ENCODE assay signal across 8 cellular contexts in the genomic region with DNA sequence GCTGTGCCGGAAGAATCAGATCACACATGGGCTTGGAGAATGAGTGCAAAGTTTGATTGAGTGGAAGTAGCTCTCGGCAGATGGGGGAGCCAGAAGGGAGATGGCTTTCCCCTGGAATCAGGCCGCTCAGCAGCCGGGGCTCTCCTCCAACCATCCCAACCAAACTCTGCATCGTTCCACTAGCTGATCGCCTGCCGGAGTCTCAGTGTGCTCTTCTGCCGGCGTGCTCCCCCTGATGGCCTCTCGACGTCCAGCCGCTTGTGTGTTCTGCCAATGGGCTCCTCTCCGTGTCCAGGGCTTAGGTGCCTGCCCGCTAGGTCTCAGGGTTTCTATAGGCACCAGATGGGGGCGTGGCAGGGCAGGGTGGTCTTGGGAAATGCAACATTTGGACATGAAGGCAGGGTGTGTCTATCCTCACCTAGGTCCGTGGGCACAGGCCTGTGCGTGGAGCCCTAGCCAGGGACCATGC. TPM values are rescaled to one million over a fixed set of nuclear protein-coding genes. Genes with fewer than 3 reads are reported as not detected.
DNase-seq lines count a peak whose midpoint lies in the region; ATAC-seq and TF ChIP-seq lines count a peak whose summit lies in the region.

No MANE protein-coding gene starts in this region.

- H3K36me3 Mint-ChIP-seq in activated T-helper 1 cell treated with anti-CD3 and anti-CD28 coated beads, Interleukin-12 subunit alpha, Interleukin-12 subunit beta, Interleukin-2, Interleukin-4 antibody, amounts not matched to agents 30 ng/mL and 10 ng/mL and 1 ng/mL, durations not matched to agents 14 hours and 24 hours and 36 hours (ENCODE audit: low read depth), result no peaks in the 10 kb centered on the region
- no peaks in the 10 kb centered on the region for H3K36me3 Mint-ChIP-seq in activated T-helper 17 cell treated with anti-CD3 and anti-CD28 coated beads, Interleukin-2, amount 50 U/mL, for 72 hours (ENCODE audit: low read depth)

- TF ChIP-seq POLR2A in breast epithelium (IDR thresholded peaks at IDR 0.05) (no peak), transverse colon (IDR thresholded peaks at IDR 0.05) (no peak)

- no peaks in the 10 kb centered on the region for H3K36me3 ChIP-seq in breast epithelium
- H3K36me3 ChIP-seq in transverse colon, result no peaks in the 10 kb centered on the region

- intact Hi-C loops in breast epithelium (cut with DNase I; ENCODE audit: low total_unique reads), result no loop called here
- intact Hi-C loops in transverse colon (cut with DNase I; ENCODE audit: low total_unique reads), result no loop called here
- intact Hi-C loops in activated T-helper 1 cell treated with anti-CD3 and anti-CD28 coated beads, Interleukin-12 subunit alpha, Interleukin-12 subunit beta, Interleukin-2, Interleukin-4 antibody, amounts not matched to agents 30 ng/mL and 10 ng/mL and 1 ng/mL, durations not matched to agents 14 hours and 24 hours and 36 hours (cut with micrococcal nuclease), result no loop called here

- no peaks in the 10 kb centered on the region for H3K9me3 Mint-ChIP-seq in activated T-helper 1 cell treated with anti-CD3 and anti-CD28 coated beads, Interleukin-12 subunit alpha, Interleukin-12 subunit beta, Interleukin-2, Interleukin-4 antibody, amounts not matched to agents 30 ng/mL and 10 ng/mL and 1 ng/mL, durations not matched to agents 14 hours and 24 hours and 36 hours
- no peaks in the 10 kb centered on the region for H3K9me3 Mint-ChIP-seq in activated T-helper 17 cell treated with anti-CD3 and anti-CD28 coated beads, Interleukin-2, amount 50 U/mL, for 72 hours

- H3K9me3 ChIP-seq in breast epithelium (no peaks in the 10 kb centered on the region), transverse colon (no peaks in the 10 kb centered on the region)

- H3K27me3 Mint-ChIP-seq in activated T-helper 1 cell treated with anti-CD3 and anti-CD28 coated beads, Interleukin-12 subunit alpha, Interleukin-12 subunit beta, Interleukin-2, Interleukin-4 antibody, amounts not matched to agents 30 ng/mL and 10 ng/mL and 1 ng/mL, durations not matched to agents 14 hours and 24 hours and 36 hours (ENCODE audit: insufficient read depth), result peaks cover 34% of the 10 kb centered on the region
- H3K27me3 Mint-ChIP-seq in activated T-helper 17 cell treated with anti-CD3 and anti-CD28 coated beads, Interleukin-2, amount 50 U/mL, for 72 hours, result peaks cover 32% of the 10 kb centered on the region

- H3K27ac Mint-ChIP-seq in activated T-helper 1 cell treated with anti-CD3 and anti-CD28 coated beads, Interleukin-12 subunit alpha, Interleukin-12 subunit beta, Interleukin-2, Interleukin-4 antibody, amounts not matched to agents 30 ng/mL and 10 ng/mL and 1 ng/mL, durations not matched to agents 14 hours and 24 hours and 36 hours, result no peak overlapping the region
- no peak overlapping the region for H3K27ac Mint-ChIP-seq in activated T-helper 17 cell treated with anti-CD3 and anti-CD28 coated beads, Interleukin-2, amount 50 U/mL, for 72 hours

- DNase-seq in AG08396 (ENCODE audit: low spot score) (peak; percentile 78), HuH-7 (ENCODE audit: low spot score) (peak; percentile 92), breast epithelium (ENCODE audit: low spot score in 2 of 2) (no peak), kidney glomerular epithelial cell (lab: John Stamatoyannopoulos, UW) (peak; percentile 49), transverse colon (peak; percentile 32)
- DNase-seq in activated T-helper 1 cell treated with anti-CD3 and anti-CD28 coated beads, Interleukin-12 subunit alpha, Interleukin-12 subunit beta, Interleukin-2, Interleukin-4 antibody, amounts not matched to agents 30 ng/mL and 10 ng/mL and 1 ng/mL, durations not matched to agents 14 hours and 24 hours and 36 hours (ENCODE audit: low spot score), result no peak

- H3K27ac ChIP-seq in breast epithelium, result no peak overlapping the region
- H3K27ac ChIP-seq in transverse colon, result no peak overlapping the region

- TF ChIP-seq CTCF in breast epithelium (IDR thresholded peaks at IDR 0.05) (peak in 2 of 3 donors; percentile 41 to 42), transverse colon (IDR thresholded peaks at IDR 0.05) (peak; percentile 35 to 54 (median 45))

- WGBS in transverse colon (ENCODE audit: low coverage in 1 of 2), 2 donors, result 12% methylated on average over 17 of the region's 17 CpGs; no CpG with 5 or more reads in 1 of the 2 donors

- no peak overlapping the region for H3K4me3 Mint-ChIP-seq in activated T-helper 1 cell treated with anti-CD3 and anti-CD28 coated beads, Interleukin-12 subunit alpha, Interleukin-12 subunit beta, Interleukin-2, Interleukin-4 antibody, amounts not matched to agents 30 ng/mL and 10 ng/mL and 1 ng/mL, durations not matched to agents 14 hours and 24 hours and 36 hours
- H3K4me3 Mint-ChIP-seq in activated T-helper 17 cell treated with anti-CD3 and anti-CD28 coated beads, Interleukin-2, amount 50 U/mL, for 72 hours, result no peak overlapping the region

- no peak for TF ChIP-seq EP300 in transverse colon (IDR thresholded peaks at IDR 0.05; ENCODE audit: low read depth)

- ATAC-seq in GM21381 (IDR thresholded peaks at IDR 0.05; ENCODE audit: unreplicated experiment), result no peak
- no peak for ATAC-seq in activated T-helper 17 cell treated with anti-CD3 and anti-CD28 coated beads, Interleukin-2, amount 50 U/mL, for 72 hours (replicated peaks)

- H3K27me3 ChIP-seq in breast epithelium, result peaks cover 0 to 47% of the 10 kb centered on the region in 2 donors
- peaks cover 51% of the 10 kb centered on the region for H3K27me3 ChIP-seq in transverse colon

- in situ Hi-C loops in transverse colon (cut with MboI; ENCODE audit: low pct_ligation_motif_present in 1 of 4, low pct_unique_long_range_greater_than_20kb in 1 of 4, low sequenced_read_pairs in 3 of 4), result no loop called here

- no peaks in the 10 kb centered on the region for H3K4me1 ChIP-seq in breast epithelium
- peaks cover 0 to 5% (median 0%) of the 10 kb centered on the region in 4 donors for H3K4me1 ChIP-seq in transverse colon

- no peaks in the 10 kb centered on the region for H3K4me1 Mint-ChIP-seq in activated T-helper 1 cell treated with anti-CD3 and anti-CD28 coated beads, Interleukin-12 subunit alpha, Interleukin-12 subunit beta, Interleukin-2, Interleukin-4 antibody, amounts not matched to agents 30 ng/mL and 10 ng/mL and 1 ng/mL, durations not matched to agents 14 hours and 24 hours and 36 hours (ENCODE audit: low read depth)
- no peaks in the 10 kb centered on the region for H3K4me1 Mint-ChIP-seq in activated T-helper 17 cell treated with anti-CD3 and anti-CD28 coated beads, Interleukin-2, amount 50 U/mL, for 72 hours

- no peak overlapping the region for H3K4me3 ChIP-seq in breast epithelium
- H3K4me3 ChIP-seq in transverse colon, result no peak overlapping the region

RNA-seq across cellular contexts. Expression of gene BIRC7, which starts 4.9 kb away (rescaled TPM):
- 1 to 10 TPM in 1 of 3 donors, under 1 TPM in 1, not detected in 1; 0.32 to 1.2 TPM for total RNA-seq in breast epithelium
- 10 to 100 TPM in 1 of 4 donors, 1 to 10 TPM in 1, not detected in 2; 1.6 to 12.7 TPM for total RNA-seq in transverse colon
- total RNA-seq in activated T-helper 1 cell treated with anti-CD3 and anti-CD28 coated beads, Interleukin-12 subunit alpha, Interleukin-12 subunit beta, Interleukin-2, Interleukin-4 antibody, amounts not matched to agents 30 ng/mL and 10 ng/mL and 1 ng/mL, durations not matched to agents 14 hours and 24 hours and 36 hours, result not detected in 2 replicates
- total RNA-seq in activated T-helper 17 cell treated with anti-CD3 and anti-CD28 coated beads, Interleukin-2, amount 50 U/mL, for 72 hours, result under 1 TPM in 1 of 2 donors, not detected in 1; 0.61 TPM

RNA-seq across cellular contexts. Expression of gene YTHDF1, which starts 14.9 kb away (rescaled TPM):
- total RNA-seq in breast epithelium (10 to 100 TPM; 23.0 to 32.8 (median 28.2) TPM), transverse colon (10 to 100 TPM; 29.4 to 35.2 (median 32.9) TPM)
- 48.8 and 49.0 TPM in 2 replicates for total RNA-seq in activated T-helper 1 cell treated with anti-CD3 and anti-CD28 coated beads, Interleukin-12 subunit alpha, Interleukin-12 subunit beta, Interleukin-2, Interleukin-4 antibody, amounts not matched to agents 30 ng/mL and 10 ng/mL and 1 ng/mL, durations not matched to agents 14 hours and 24 hours and 36 hours
- 10 to 100 TPM; 23.7 to 40.3 TPM for total RNA-seq in activated T-helper 17 cell treated with anti-CD3 and anti-CD28 coated beads, Interleukin-2, amount 50 U/mL, for 72 hours

RNA-seq across cellular contexts. Expression of gene NKAIN4, which starts 23.4 kb away (rescaled TPM):
- total RNA-seq in breast epithelium, result not detected
- under 1 TPM in 1 of 4 donors, not detected in 3; 0.79 TPM for total RNA-seq in transverse colon
- not detected in 2 replicates for total RNA-seq in activated T-helper 1 cell treated with anti-CD3 and anti-CD28 coated beads, Interleukin-12 subunit alpha, Interleukin-12 subunit beta, Interleukin-2, Interleukin-4 antibody, amounts not matched to agents 30 ng/mL and 10 ng/mL and 1 ng/mL, durations not matched to agents 14 hours and 24 hours and 36 hours
- total RNA-seq in activated T-helper 17 cell treated with anti-CD3 and anti-CD28 coated beads, Interleukin-2, amount 50 U/mL, for 72 hours, result not detected

RNA-seq across cellular contexts. Expression of gene ARFGAP1, which starts 41.8 kb away (rescaled TPM):
- total RNA-seq in breast epithelium, result 10 to 100 TPM; 24.3 to 44.6 (median 38.2) TPM
- total RNA-seq in transverse colon, result 100 to 1,000 TPM in 1 of 4 donors, 10 to 100 TPM in 3; 43.8 to 200 (median 74.8) TPM
- 102 and 107 TPM in 2 replicates for total RNA-seq in activated T-helper 1 cell treated with anti-CD3 and anti-CD28 coated beads, Interleukin-12 subunit alpha, Interleukin-12 subunit beta, Interleukin-2, Interleukin-4 antibody, amounts not matched to agents 30 ng/mL and 10 ng/mL and 1 ng/mL, durations not matched to agents 14 hours and 24 hours and 36 hours
- 10 to 100 TPM; 63.1 to 70.5 TPM for total RNA-seq in activated T-helper 17 cell treated with anti-CD3 and anti-CD28 coated beads, Interleukin-2, amount 50 U/mL, for 72 hours

Comparison
In these comparisons a context has a peak if more than half of its experiments do, and no peak if none do; other contexts are left out.
1. DNase-seq: peak in AG08396 (single experiment), HuH-7 (single experiment), kidney glomerular epithelial cell (single experiment) and transverse colon (single experiment); none in breast epithelium (0 of 2) and activated T-helper 1 cell treated with anti-CD3 and anti-CD28 coated beads, Interleukin-12 subunit alpha, Interleukin-12 subunit beta, Interleukin-2, Interleukin-4 antibody, amounts not matched to agents 30 ng/mL and 10 ng/mL and 1 ng/mL, durations not matched to agents 14 hours and 24 hours and 36 hours (single experiment).